25 cellular contexts compared by ENCODE assay signal in the genomic region with DNA sequence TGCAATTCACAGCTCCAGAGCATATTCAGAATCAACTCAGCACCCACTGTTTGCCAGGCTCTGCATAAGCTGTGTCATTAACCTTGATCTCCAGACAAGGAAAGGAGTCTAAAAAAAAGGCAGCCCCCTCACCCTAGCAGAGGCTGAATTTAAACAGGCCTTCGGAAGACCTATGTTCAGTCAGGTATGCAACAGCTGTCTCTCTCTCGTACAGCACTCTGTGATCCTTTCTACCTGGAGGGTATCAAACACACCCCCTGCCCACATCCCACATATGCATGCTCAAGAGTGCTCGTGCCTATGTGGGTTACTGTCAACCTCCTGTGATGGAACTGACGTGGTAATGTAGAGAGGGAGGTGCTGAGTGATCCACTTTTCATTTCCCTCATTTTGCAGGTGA. TPM values are rescaled to one million over a fixed set of nuclear protein-coding genes. Genes with fewer than 3 reads are reported as not detected.
DNase-seq lines count a peak whose midpoint lies in the region; ATAC-seq, FAIRE-seq and TF ChIP-seq lines count a peak whose summit lies in the region.
"Had no signal": no experiment of that assay in that cellular context is flagged by ENCODE, and none has a peak within 500 bp of the region (broad histone marks: within the 10 kb centered on the region; RNA-seq: fewer than 3 reads in every experiment).

No MANE protein-coding gene starts in this region.

- POLR2A ChIA-PET in GM12878 (lab: Charles Lee) = no interaction called here

- H3K36me3 ChIP-seq in GM12878 (ENCODE audit: control insufficient read depth in 2 of 2, insufficient read depth in 2 of 2, low read length in 1 of 2) = peaks cover 26 to 54% of the 10 kb centered on the region in 2 experiments

- no peak for TF ChIP-seq RAD21 in GM12878 (IDR thresholded peaks at IDR 0.05; ENCODE audit: insufficient read depth, low read depth, low read length)

- intact Hi-C loops in GM12878 (cut with micrococcal nuclease; ENCODE audit: unreplicated experiment) (no loop called here), posterior cingulate gyrus (cut with DNase I) (no loop called here)

- H3K27me3 Mint-ChIP-seq in activated T-cell treated with anti-CD3 and anti-CD28 coated beads, Interleukin-2, amount 50 U/mL, for 72 hours (ENCODE audit: low read depth) = no peaks in the 10 kb centered on the region
- no peaks in the 10 kb centered on the region for H3K27me3 Mint-ChIP-seq in T-helper 17 cell

- no peak for DNase-seq in activated T-cell treated with anti-CD3 and anti-CD28 coated beads, Interleukin-2, amount 50 U/mL, for 72 hours
- no peak for DNase-seq in activated T-cell treated with anti-CD3 and anti-CD28 coated beads, Interleukin-2, amount 50 U/mL, for 48 hours
- DNase-seq in T-helper 17 cell (no peak), GM12878 (ENCODE audit: low read depth, low spot score) (no peak), mucosa of gallbladder (ENCODE audit: low spot score) (no peak), posterior cingulate gyrus (no peak)
- no peak for DNase-seq in stimulated activated effector memory CD8-positive, alpha-beta T cell treated with anti-CD3 and anti-CD28 coated beads, Interleukin-12 subunit alpha, Interleukin-12 subunit beta, amount 100 ng/mL, for 72 hours (ENCODE audit: low spot score in 2 of 2)
- DNase-seq: ACHN; activated CD4-positive, alpha-beta T cell treated with anti-CD3 and anti-CD28 coated beads for 48 hours; COR-L47; dermis blood vessel endothelial cell; DMS53; Karpas-422; left lung; NCI-H146; OCI-M1; SK-N-SH; trophoblast cell had no signal

- no peak for TF ChIP-seq CTCF in GM12878 (IDR thresholded peaks at IDR 0.05 in 2 of 3, conservative IDR thresholded peaks at IDR 0.05 in 1 of 3; ENCODE audit: control insufficient read depth in 2 of 3, extremely low read depth in 1 of 3, insufficient read depth in 1 of 3, low read depth in 3 of 3, low read length in 3 of 3)

- WGBS in GM12878 (ENCODE audit: insufficient coverage, insufficient replicate concordance, low lambda C conversion rate, missing lambda C conversion rate) = 91% methylated on average over 4 of the region's 4 CpGs

- CTCF ChIA-PET in GM12878 (lab: Yijun Ruan, JAX) = no interaction called here

- no peak overlapping the region for H3K27ac ChIP-seq in GM12878 (ENCODE audit: control insufficient read depth, insufficient read depth)
- H3K27ac ChIP-seq: gastroesophageal sphincter, HL-60 had no signal

- H3K4me1 Mint-ChIP-seq in activated T-cell treated with anti-CD3 and anti-CD28 coated beads, Interleukin-2, amount 50 U/mL, for 72 hours (ENCODE audit: low read depth) = peaks cover 92% of the 10 kb centered on the region
- peaks cover 24% of the 10 kb centered on the region for H3K4me1 Mint-ChIP-seq in T-helper 17 cell
- H3K4me1 Mint-ChIP-seq in stimulated activated effector memory CD8-positive, alpha-beta T cell treated with anti-CD3 and anti-CD28 coated beads, Interleukin-12 subunit alpha, Interleukin-12 subunit beta, amount 100 ng/mL, for 72 hours = peaks cover 74% of the 10 kb centered on the region

- no peaks in the 10 kb centered on the region for H4K20me1 ChIP-seq in GM12878 (ENCODE audit: control insufficient read depth, insufficient read depth)

- H3K27ac Mint-ChIP-seq in activated T-cell treated with anti-CD3 and anti-CD28 coated beads, Interleukin-2, amount 50 U/mL, for 72 hours = peak overlapping the region; percentile 51
- H3K27ac Mint-ChIP-seq in T-helper 17 cell = peak overlapping the region; percentile 57
- peak overlapping the region; percentile 99 for H3K27ac Mint-ChIP-seq in stimulated activated effector memory CD8-positive, alpha-beta T cell treated with anti-CD3 and anti-CD28 coated beads, Interleukin-12 subunit alpha, Interleukin-12 subunit beta, amount 100 ng/mL, for 72 hours
- H3K27ac Mint-ChIP-seq: GM23338; T-helper 2 cell treated with Interferon-gamma antibody and Interleukin-4, amounts not matched to agents 5 μg/mL and 100 μg/mL, for 36 hours had no signal

- in situ Hi-C loops in GM12878 (cut with MboI) = no loop called here

- SMC1A ChIA-PET in GM12878 (lab: Charles Lee; ENCODE audit: uncharacterized antibody, unreplicated experiment) = interaction anchor here (1.3 kb wide), 1 partner anchor 26 kb away, joined by 3 read pairs; no protein-coding TSS in a partner anchor

- no peak for ATAC-seq in activated T-cell treated with anti-CD3 and anti-CD28 coated beads, Interleukin-2, amount 50 U/mL, for 72 hours (replicated peaks in 1 of 2)
- ATAC-seq in T-helper 17 cell = no peak
- ATAC-seq in GM12878 = no peak
- no peak for ATAC-seq in stimulated activated effector memory CD8-positive, alpha-beta T cell treated with anti-CD3 and anti-CD28 coated beads, Interleukin-12 subunit alpha, Interleukin-12 subunit beta, amount 100 ng/mL, for 72 hours
- ATAC-seq in HG03460 (IDR thresholded peaks at IDR 0.05; ENCODE audit: unreplicated experiment) = no peak
- ATAC-seq: gastroesophageal sphincter, GM23338, left lung had no signal

- no peaks in the 10 kb centered on the region for H3K27me3 ChIP-seq in GM12878 (replicated peaks in 1 of 2; ENCODE audit: control insufficient read depth in 2 of 2, insufficient read depth in 2 of 2, low read length in 1 of 2)
- H3K27me3 ChIP-seq: gastroesophageal sphincter, left lung had no signal

- H3K9me3 ChIP-seq in T-helper 17 cell (ENCODE audit: control insufficient read depth, low read length, poor library complexity, severe bottlenecking) (no peaks in the 10 kb centered on the region), GM12878 (replicated peaks; ENCODE audit: control insufficient read depth, insufficient read depth, low read length) (no peaks in the 10 kb centered on the region)
- H3K9me3 ChIP-seq: gastroesophageal sphincter, left lung, SK-N-SH had no signal

- no peak overlapping the region for H3K4me3 ChIP-seq in GM12878
- H3K4me3 ChIP-seq: gastroesophageal sphincter, GM23338, left lung had no signal

- no peak overlapping the region for H2AFZ ChIP-seq in GM12878 (ENCODE audit: control insufficient read depth, low read depth, low read length)
- H2AFZ ChIP-seq: GM23338 had no signal

- no peak overlapping the region for H3K9ac ChIP-seq in GM12878 (ENCODE audit: control insufficient read depth, insufficient read depth, low read length)
- H3K9ac ChIP-seq: SK-N-SH had no signal

- no peak overlapping the region; the same call in 1 of the 2 replicates for H3K4me2 ChIP-seq in GM12878 (ENCODE audit: control insufficient read depth, insufficient read depth)
- H3K4me2 ChIP-seq: GM23338, SK-N-SH had no signal

- RAD21 ChIA-PET in GM12878 (lab: Charles Lee; ENCODE audit: unreplicated experiment) = no interaction called here

- peaks cover 34% of the 10 kb centered on the region for H3K79me2 ChIP-seq in GM12878 (ENCODE audit: control insufficient read depth, insufficient read depth, low read length)

- no TSS peak for BruUV-seq in GM12878 (replicated peaks; lab: Mats Ljungman, UMichigan)

- H3K4me3 Mint-ChIP-seq in activated T-cell treated with anti-CD3 and anti-CD28 coated beads, Interleukin-2, amount 50 U/mL, for 72 hours = peak overlapping the region; percentile 12 to 69
- no peak overlapping the region for H3K4me3 Mint-ChIP-seq in T-helper 17 cell
- peak overlapping the region; percentile 99 for H3K4me3 Mint-ChIP-seq in stimulated activated effector memory CD8-positive, alpha-beta T cell treated with anti-CD3 and anti-CD28 coated beads, Interleukin-12 subunit alpha, Interleukin-12 subunit beta, amount 100 ng/mL, for 72 hours
- H3K4me3 Mint-ChIP-seq: GM23338; T-helper 2 cell treated with Interferon-gamma antibody and Interleukin-4, amounts not matched to agents 5 μg/mL and 100 μg/mL, for 36 hours had no signal

- H3K36me3 Mint-ChIP-seq in activated T-cell treated with anti-CD3 and anti-CD28 coated beads, Interleukin-2, amount 50 U/mL, for 72 hours (ENCODE audit: insufficient read depth in 2 of 2) = peaks cover 31 to 65% of the 10 kb centered on the region in 2 donors
- H3K36me3 Mint-ChIP-seq in T-helper 17 cell (ENCODE audit: low read depth) = peaks cover 2% of the 10 kb centered on the region
- peaks cover 100% of the 10 kb centered on the region for H3K36me3 Mint-ChIP-seq in stimulated activated effector memory CD8-positive, alpha-beta T cell treated with anti-CD3 and anti-CD28 coated beads, Interleukin-12 subunit alpha, Interleukin-12 subunit beta, amount 100 ng/mL, for 72 hours

- no peak for TF ChIP-seq EP300 in GM12878 (IDR thresholded peaks at IDR 0.05; ENCODE audit: borderline replicate concordance in 1 of 2, control insufficient read depth in 1 of 2, low read depth in 2 of 2, low read length in 2 of 2)

- H3K9me3 Mint-ChIP-seq in activated T-cell treated with anti-CD3 and anti-CD28 coated beads, Interleukin-2, amount 50 U/mL, for 72 hours = no peaks in the 10 kb centered on the region
- no peaks in the 10 kb centered on the region for H3K9me3 Mint-ChIP-seq in stimulated activated effector memory CD8-positive, alpha-beta T cell treated with anti-CD3 and anti-CD28 coated beads, Interleukin-12 subunit alpha, Interleukin-12 subunit beta, amount 100 ng/mL, for 72 hours
- H3K9me3 Mint-ChIP-seq: GM23338; T-helper 2 cell treated with Interferon-gamma antibody and Interleukin-4, amounts not matched to agents 5 μg/mL and 100 μg/mL, for 36 hours had no signal

- TF ChIP-seq POLR2A in GM12878 (IDR thresholded peaks at IDR 0.05; ENCODE audit: low read depth, low read length) = no peak

- H3K4me1 ChIP-seq in GM12878 (ENCODE audit: control insufficient read depth, insufficient read depth, low read length) = peaks cover 9% of the 10 kb centered on the region

- no peak for FAIRE-seq in GM12878 (lab: Jason Lieb, UNC)
- FAIRE-seq: endometrium, G401.6 had no signal

RNA-seq across cellular contexts. Expression of a gene that starts 8.5 kb away (rescaled TPM):
- total RNA-seq in activated T-cell treated with anti-CD3 and anti-CD28 coated beads, Interleukin-2, amount 50 U/mL, for 72 hours = 100 to 1,000 TPM in 1 of 2 donors, 10 to 100 TPM in 1; 98.8 to 107 TPM
- total RNA-seq in T-helper 17 cell (10 to 100 TPM; 14.9 to 18.9 TPM), GM12878 (2014; rRNA removed) (7.3 and 7.8 TPM in 2 replicates), GM12878 (2014; rRNA removed; fragmentation: Illumina TruSeq; extraction: Trizol) (8.3 and 8.4 TPM in 2 replicates), GM12878 (2021) (29.7 and 31.7 TPM in 2 replicates), mucosa of gallbladder (11.9 TPM)
- total RNA-seq in GM12878 (2013; cell fraction: nucleolus; rRNA removed) = 14.3 and 14.4 TPM in 2 replicates
- 10.0 TPM for polyA plus RNA-seq in GM12878 (2011; ENCODE audit: low read depth)
- polyA plus RNA-seq in GM12878 (2011; rRNA removed) (4.5 and 7.4 TPM in 2 replicates), GM12878 (2014; fragmentation: Illumina TruSeq; extraction: Trizol) (31.0 and 32.3 TPM in 2 replicates), GM12878 (2014; fragmentation: Nextera tagmentation; extraction: Ambion mirVana) (1 to 10 TPM; 4.4 to 7.3 TPM), GM12878 (2014; rRNA removed) (18.4 and 18.5 TPM in 2 replicates), GM12878 (2016; fragmentation: Nextera tagmentation; extraction: Ambion mirVana) (10 to 100 TPM; 18.3 to 21.0 TPM)
- 12.2 and 16.8 TPM in 2 replicates for polyA plus RNA-seq in GM12878 (2011; cell fraction: cytosol; rRNA removed)
- 9.1 and 11.8 TPM in 2 replicates for polyA plus RNA-seq in GM12878 (2011; cell fraction: nucleus; rRNA removed)
- polyA plus RNA-seq in GM12878 (2012) = 14.5 and 15.6 TPM in 2 replicates
- 11.8 and 13.9 TPM in 2 replicates for polyA minus RNA-seq in GM12878 (2011; rRNA and poly(A)+ RNA removed)
- polyA minus RNA-seq in GM12878 (2011; cell fraction: cytosol; rRNA and poly(A)+ RNA removed) = 7.6 and 8.5 TPM in 2 replicates
- polyA minus RNA-seq in GM12878 (2011; cell fraction: nucleus; rRNA and poly(A)+ RNA removed) = 5.7 and 10.1 TPM in 2 replicates

RNA-seq across cellular contexts. Expression of a gene that starts 8.7 kb away (rescaled TPM):
- 10 to 100 TPM; 59.7 to 63.2 TPM for total RNA-seq in activated T-cell treated with anti-CD3 and anti-CD28 coated beads, Interleukin-2, amount 50 U/mL, for 72 hours
- total RNA-seq in T-helper 17 cell = 10 to 100 TPM; 11.1 to 13.6 TPM
- 41.7 and 45.3 TPM in 2 replicates for total RNA-seq in GM12878 (2013; cell fraction: nucleolus; rRNA removed)
- total RNA-seq in GM12878 (2014; rRNA removed) = 23.1 and 24.0 TPM in 2 replicates
- 20.5 and 22.2 TPM in 2 replicates for total RNA-seq in GM12878 (2014; rRNA removed; fragmentation: Illumina TruSeq; extraction: Trizol)
- 30.5 and 33.4 TPM in 2 replicates for total RNA-seq in GM12878 (2021)
- polyA plus RNA-seq in GM12878 (2011; ENCODE audit: low read depth) = 8.4 TPM
- polyA plus RNA-seq in GM12878 (2011; rRNA removed) = 11.3 and 15.1 TPM in 2 replicates
- polyA plus RNA-seq in GM12878 (2011; cell fraction: cytosol; rRNA removed) = 17.4 and 18.3 TPM in 2 replicates
- polyA plus RNA-seq in GM12878 (2011; cell fraction: nucleus; rRNA removed) = 15.7 and 18.9 TPM in 2 replicates
- polyA plus RNA-seq in GM12878 (2012) = 10.4 and 11.9 TPM in 2 replicates
- polyA plus RNA-seq in GM12878 (2014; fragmentation: Illumina TruSeq; extraction: Trizol) = 24.1 and 25.1 TPM in 2 replicates
- 1 to 10 TPM; 2.6 to 3.9 TPM for polyA plus RNA-seq in GM12878 (2014; fragmentation: Nextera tagmentation; extraction: Ambion mirVana)
- 19.3 and 19.8 TPM in 2 replicates for polyA plus RNA-seq in GM12878 (2014; rRNA removed)
- polyA plus RNA-seq in GM12878 (2016; fragmentation: Nextera tagmentation; extraction: Ambion mirVana) = 10 to 100 TPM; 24.4 to 24.9 TPM
- polyA minus RNA-seq in GM12878 (2011; rRNA and poly(A)+ RNA removed) = 19.7 and 21.4 TPM in 2 replicates
- polyA minus RNA-seq in GM12878 (2011; cell fraction: cytosol; rRNA and poly(A)+ RNA removed) = 6.5 and 6.7 TPM in 2 replicates
- 11.1 and 20.3 TPM in 2 replicates for polyA minus RNA-seq in GM12878 (2011; cell fraction: nucleus; rRNA and poly(A)+ RNA removed)
- 35.4 TPM for total RNA-seq in mucosa of gallbladder
